13 cellular contexts compared by ENCODE assay signal in genomic region chr11:12761029-12761428, GRCh38.
DNase-seq lines count a peak whose midpoint lies in the region; ATAC-seq and TF ChIP-seq lines count a peak whose summit lies in the region.
"Had no signal": no experiment of that assay in that cellular context is flagged by ENCODE, and none has a peak within 500 bp of the region (broad histone marks: within the 10 kb centered on the region; RNA-seq: fewer than 3 reads in every experiment).

No MANE protein-coding gene starts in this region.

- no peak overlapping the region for H3K4me3 ChIP-seq in BJ (ENCODE audit: low read depth, low read length)
- no peak overlapping the region for H3K4me3 ChIP-seq in HFF-Myc (replicated peaks; ENCODE audit: low read depth, low read length)
- no peak overlapping the region for H3K4me3 ChIP-seq in mesenchymal stem cell (ENCODE audit: insufficient read depth in 1 of 2, low read depth in 1 of 2, low read length in 2 of 2)
- no peak overlapping the region for H3K4me3 ChIP-seq in aorta (ENCODE audit: low read length in 2 of 2)
- H3K4me3 ChIP-seq: Peyer's patch, prostate gland, testis had no signal

- no peak overlapping the region for H2BK120ac ChIP-seq in mesenchymal stem cell (ENCODE audit: low read depth, low read length)

- no peak overlapping the region for H4K8ac ChIP-seq in mesenchymal stem cell (ENCODE audit: low read length)

- no peak overlapping the region for H4K91ac ChIP-seq in mesenchymal stem cell (ENCODE audit: low read length)

- POLR2A ChIA-PET in BJ (lab: Charles Lee): no interaction called here

- no peak overlapping the region for H3K18ac ChIP-seq in mesenchymal stem cell (ENCODE audit: low read depth in 1 of 2, low read length in 2 of 2)

- H3K4ac ChIP-seq in mesenchymal stem cell (ENCODE audit: low read depth in 1 of 2, low read length in 2 of 2): no peak overlapping the region

- peaks cover 4% of the 10 kb centered on the region; the same call in 1 of the 2 replicates for H3K36me3 ChIP-seq in BJ (ENCODE audit: control insufficient read depth, insufficient read depth, low read length)
- peaks cover 3 to 18% of the 10 kb centered on the region in 2 experiments for H3K36me3 ChIP-seq in mesenchymal stem cell (ENCODE audit: control insufficient read depth in 1 of 2, insufficient read depth in 2 of 2, low read depth in 1 of 2, low read length in 2 of 2)
- H3K36me3 ChIP-seq in aorta (ENCODE audit: control insufficient read depth in 1 of 2, insufficient read depth in 2 of 2, low read length in 1 of 2): no peaks in the 10 kb centered on the region
- H3K36me3 ChIP-seq: Peyer's patch, prostate gland had no signal

- DNase-seq in BJ (ENCODE audit: low read depth) (no peak), HFF-Myc (ENCODE audit: extremely low read depth, low read depth) (no peak), astrocyte of the hippocampus (ENCODE audit: low read depth, low spot score) (peak; percentile 28), mesenchymal stem cell (peak; percentile 52), NCI-H1417 treated with DMSO at 0.1 percent for 48 hours (lab: John Stamatoyannopoulos, UW) (no peak), aorta (no peak), cerebellum (ENCODE audit: low spot score) (no peak)
- DNase-seq: activated CD8-positive, alpha-beta memory T cell treated with anti-CD3 and anti-CD28 coated beads, Interleukin-2, amount 50 U/mL, for 48 hours; NCI-H187 treated with DMSO at 0.1 percent for 48 hours; Peyer's patch; testis had no signal

- H3K4me2 ChIP-seq in mesenchymal stem cell (ENCODE audit: low read length, poor library complexity, severe bottlenecking): no peak overlapping the region

- no peaks in the 10 kb centered on the region for H3K27me3 ChIP-seq in BJ (ENCODE audit: control insufficient read depth, insufficient read depth, low read length)
- H3K27me3 ChIP-seq in mesenchymal stem cell (ENCODE audit: control insufficient read depth in 1 of 2, insufficient read depth in 1 of 2, low read length in 2 of 2): no peaks in the 10 kb centered on the region
- no peaks in the 10 kb centered on the region for H3K27me3 ChIP-seq in aorta (ENCODE audit: control insufficient read depth in 1 of 2, insufficient read depth in 2 of 2, low read length in 1 of 2)
- H3K27me3 ChIP-seq: Peyer's patch, testis had no signal

- H3K4me1 ChIP-seq in mesenchymal stem cell (ENCODE audit: control insufficient read depth, insufficient read depth, low read depth, low read length) (peaks cover 4% of the 10 kb centered on the region), aorta (ENCODE audit: control insufficient read depth in 1 of 2, insufficient read depth in 2 of 2, low read length in 2 of 2) (no peaks in the 10 kb centered on the region)
- H3K4me1 ChIP-seq: Peyer's patch, prostate gland, testis had no signal

- H3K9ac ChIP-seq in mesenchymal stem cell (ENCODE audit: low read length): no peak overlapping the region

- H3K27ac ChIP-seq in mesenchymal stem cell (ENCODE audit: low read length, poor library complexity, severe bottlenecking) (no peak overlapping the region), aorta (ENCODE audit: low read depth in 1 of 2, low read length in 2 of 2) (no peak overlapping the region)
- H3K27ac ChIP-seq: Peyer's patch, testis had no signal

- H2AK5ac ChIP-seq in mesenchymal stem cell (ENCODE audit: low read length, severe bottlenecking): peak overlapping the region; percentile 22

- H3K23ac ChIP-seq in mesenchymal stem cell (ENCODE audit: low read length in 2 of 2): no peak overlapping the region

- H3K14ac ChIP-seq in mesenchymal stem cell (ENCODE audit: low read length in 2 of 2): no peak overlapping the region

- H2BK5ac ChIP-seq in mesenchymal stem cell (ENCODE audit: low read depth, low read length, poor library complexity, severe bottlenecking): no peak overlapping the region

- H3K79me1 ChIP-seq in mesenchymal stem cell (replicated peaks; ENCODE audit: low read length, poor library complexity, severe bottlenecking): peaks cover 12% of the 10 kb centered on the region

- WGBS in mesenchymal stem cell: 100% methylated on average over 1 of the region's 3 CpGs
- 74 to 88% methylated on average over 3 of the region's 3 CpGs for WGBS in aorta, 2 donors

- CTCF ChIA-PET in BJ (lab: Yijun Ruan, JAX): no interaction called here

- H2BK15ac ChIP-seq in mesenchymal stem cell (ENCODE audit: low read depth, poor library complexity, severe bottlenecking): no peak overlapping the region

- intact Hi-C loops in aorta (cut with DNase I): loop anchor here in 1 of 2 donors (10.0 kb wide), 1 partner anchor 66 kb away; no protein-coding TSS in a partner anchor

- H2AFZ ChIP-seq in mesenchymal stem cell (ENCODE audit: low read depth, low read length): no peak overlapping the region

- H3K9me3 ChIP-seq in mesenchymal stem cell (ENCODE audit: control insufficient read depth, low read length) (no peaks in the 10 kb centered on the region), aorta (ENCODE audit: control insufficient read depth, low read length) (no peaks in the 10 kb centered on the region)
- H3K9me3 ChIP-seq: Peyer's patch, prostate gland, testis had no signal

- ATAC-seq in aorta (ENCODE audit: low FRiP score) (no peak), GM19328 (IDR thresholded peaks at IDR 0.05; ENCODE audit: unreplicated experiment) (no peak)

- H2BK12ac ChIP-seq in mesenchymal stem cell (ENCODE audit: low read length in 2 of 2): no peak overlapping the region

- TF ChIP-seq CTCF in BJ (IDR thresholded peaks at IDR 0.05; ENCODE audit: insufficient read depth, low read depth, low read length) (peak; percentile 41; the same call in 1 of the 2 replicates), HFF-Myc (IDR thresholded peaks at IDR 0.05; ENCODE audit: low read depth, low read length, missing control alignments) (peak; percentile 24)

Comparison
In these comparisons a context has a peak if more than half of its experiments do, and no peak if none do; other contexts are left out.
1. DNase-seq: peak in astrocyte of the hippocampus (single experiment) and mesenchymal stem cell (single experiment); none in BJ (single experiment), HFF-Myc (single experiment), NCI-H1417 treated with DMSO at 0.1 percent for 48 hours (single experiment), aorta (0 of 2) and cerebellum (single experiment).